ENCODE assay signal across 5 cellular contexts in genomic region chr6:32028631-32029030, GRCh38. TPM values are rescaled to one million over a fixed set of nuclear protein-coding genes. Genes with fewer than 3 reads are reported as not detected.
"Had no signal": no experiment of that assay in that cellular context is flagged by ENCODE, and none has a peak within 500 bp of the region (broad histone marks: within the 10 kb centered on the region; RNA-seq: fewer than 3 reads in every experiment).

No MANE protein-coding gene starts in this region.

RNA-seq across cellular contexts. Expression of gene CYP21A2, which starts 9.6 kb away (rescaled TPM):
- total RNA-seq: M059J, OCI-LY7, Right ventricle myocardium superior, SJSA1 had no signal
- polyA plus RNA-seq: SK-N-SH had no signal
